In the genomic region with DNA sequence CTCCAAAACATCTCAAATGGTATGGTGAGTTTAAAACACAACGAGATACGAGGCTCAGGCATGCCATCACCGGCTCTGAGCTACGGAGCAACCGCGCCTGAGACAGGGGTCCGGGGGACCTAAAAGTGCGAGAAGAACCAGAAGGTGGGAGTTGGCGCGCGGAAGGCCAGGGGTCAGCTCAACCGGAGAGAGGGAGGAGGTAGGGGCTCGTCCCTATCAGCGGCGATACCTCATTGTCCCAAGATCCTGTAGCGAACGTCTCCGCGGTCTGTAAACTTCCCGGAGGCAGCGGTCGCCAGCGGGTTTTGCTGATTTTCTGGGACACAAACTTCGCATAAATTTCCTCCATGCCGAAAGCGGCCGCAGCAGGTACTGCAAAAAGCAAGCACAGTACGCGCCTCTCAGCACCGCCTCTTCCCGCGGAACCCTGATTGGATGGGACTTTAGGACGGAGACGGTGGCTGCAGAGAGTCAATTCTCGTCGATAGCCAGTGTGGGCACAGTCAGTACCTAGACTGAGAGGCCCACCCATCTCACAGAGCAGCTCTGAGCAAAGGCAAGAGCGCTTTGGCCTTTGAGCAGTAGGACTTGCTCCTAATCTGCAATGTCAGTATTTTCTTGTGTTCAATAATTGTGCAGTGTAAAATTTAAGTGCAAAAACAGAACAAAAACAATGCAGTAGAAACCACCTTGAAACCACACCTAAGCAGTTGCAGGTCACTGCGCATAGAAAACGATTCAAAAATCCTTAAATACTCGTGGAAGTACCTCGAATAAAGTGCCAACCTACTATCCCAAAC, we compare ENCODE assay signal across 8 cellular contexts. TPM values are rescaled to one million over a fixed set of nuclear protein-coding genes. Genes with fewer than 3 reads are reported as not detected.
DNase-seq lines count a peak whose midpoint lies in the region; ATAC-seq and TF ChIP-seq lines count a peak whose summit lies in the region.

NUP43 (minus strand) TSS at position 383 of the 800 bp plus-strand sequence; CDS start at position 349, 34 bp downstream.

- POLR2A ChIA-PET in activated CD4-positive, alpha-beta memory T cell treated with anti-CD3 and anti-CD28 coated beads for 36 hours (lab: Charles Lee): interaction anchor here (0.6 to 1.0 kb wide), 3 partner anchors 9 to 28 kb away, joined by 3 to 5 read pairs (median 4); partner anchors contain the start of gene LATS1

- H3K4me1 ChIP-seq in lung (ENCODE audit: control insufficient read depth in 2 of 2, insufficient read depth in 2 of 2, low read length in 2 of 2): peaks cover 2% of the 10 kb centered on the region in 2 donors

- 4 to 6% methylated on average over 41 of the region's 41 CpGs for WGBS in lung, 2 donors

- TF ChIP-seq CTCF in lung (IDR thresholded peaks at IDR 0.05; ENCODE audit: control extremely low read depth, extremely low read depth): peak; percentile 19

- peak within 1 kb of the TSS; percentile 85 to 89 for H3K27ac ChIP-seq in lung (ENCODE audit: low read depth in 1 of 2, low read length in 1 of 2)

- no peaks in the 10 kb centered on the region for H3K9me3 ChIP-seq in lung (ENCODE audit: control insufficient read depth in 2 of 2, insufficient read depth in 1 of 2, low read length in 1 of 2)

- H3K9me3 Mint-ChIP-seq in activated CD4-positive, alpha-beta memory T cell treated with anti-CD3 and anti-CD28 coated beads for 36 hours: no peaks in the 10 kb centered on the region

- H3K36me3 Mint-ChIP-seq in activated CD4-positive, alpha-beta memory T cell treated with anti-CD3 and anti-CD28 coated beads for 36 hours: peaks cover 10% of the 10 kb centered on the region

- H3K27ac Mint-ChIP-seq in activated CD4-positive, alpha-beta memory T cell treated with anti-CD3 and anti-CD28 coated beads for 36 hours: peak within 1 kb of the TSS; percentile 85

- ATAC-seq in GM19351 (IDR thresholded peaks at IDR 0.05; ENCODE audit: unreplicated experiment): peak; percentile 57
- peak; percentile 46 for ATAC-seq in HG03565 (IDR thresholded peaks at IDR 0.05; ENCODE audit: unreplicated experiment)
- peak; percentile 84 for ATAC-seq in lung (ENCODE audit: insufficient read depth, low FRiP score)

- CTCF ChIA-PET in activated CD4-positive, alpha-beta memory T cell treated with anti-CD3 and anti-CD28 coated beads for 36 hours (lab: Charles Lee): interaction anchor here (0.5 to 1.2 kb wide), 4 partner anchors 11 to 214 kb away, joined by 3 read pairs; no protein-coding TSS in a partner anchor

- H3K4me3 ChIP-seq in lung: peak within 1 kb of the TSS; percentile 95

- H3K4me1 Mint-ChIP-seq in activated CD4-positive, alpha-beta memory T cell treated with anti-CD3 and anti-CD28 coated beads for 36 hours (ENCODE audit: low read depth): peaks cover 28% of the 10 kb centered on the region

- peak; percentile 94 for DNase-seq in CD1c-positive myeloid dendritic cell (ENCODE audit: extremely low spot score)
- DNase-seq in NCI-H748 treated with DMSO at 0.1 percent for 48 hours (lab: John Stamatoyannopoulos, UW): peak; percentile 90
- peak; percentile 97 for DNase-seq in activated CD4-positive, alpha-beta memory T cell treated with anti-CD3 and anti-CD28 coated beads for 36 hours
- peak; percentile 96 for DNase-seq in ecto neural progenitor cell (ENCODE audit: low spot score)
- peak; percentile 94 for DNase-seq in lung (ENCODE audit: low spot score)
- DNase-seq in stimulated activated CD4-positive, alpha-beta T cell treated with anti-CD3 and anti-CD28 coated beads, TNF-alpha, amount 100 ng/mL, for 4 hours (ENCODE audit: low read depth in 3 of 3): peak; percentile 81 to 85 (median 85)

- intact Hi-C loops in activated CD4-positive, alpha-beta memory T cell treated with anti-CD3 and anti-CD28 coated beads for 36 hours (cut with micrococcal nuclease): loop anchor here (1.0 to 10.0 kb wide), 5 partner anchors 28 to 259 kb away; partner anchors contain the start of genes LATS1, LRP11 and ZC3H12D

- no peaks in the 10 kb centered on the region for H3K27me3 ChIP-seq in lung (ENCODE audit: control insufficient read depth, insufficient read depth)

- no peaks in the 10 kb centered on the region for H3K27me3 Mint-ChIP-seq in activated CD4-positive, alpha-beta memory T cell treated with anti-CD3 and anti-CD28 coated beads for 36 hours

- H3K4me3 Mint-ChIP-seq in activated CD4-positive, alpha-beta memory T cell treated with anti-CD3 and anti-CD28 coated beads for 36 hours: peak within 1 kb of the TSS; percentile 98

- peaks cover 10 to 11% of the 10 kb centered on the region in 2 donors for H3K36me3 ChIP-seq in lung (ENCODE audit: control insufficient read depth in 2 of 2, insufficient read depth in 2 of 2, low read length in 2 of 2)

RNA-seq across cellular contexts. Expression of gene NUP43, which starts in this region (rescaled TPM):
- total RNA-seq in activated CD4-positive, alpha-beta memory T cell treated with anti-CD3 and anti-CD28 coated beads for 36 hours: 10 to 100 TPM; 64.3 to 69.8 TPM
- total RNA-seq in lung: 10 to 100 TPM; 28.3 to 30.2 TPM
- polyA plus RNA-seq in lung: 10 to 100 TPM in 1 of 2 donors, 1 to 10 TPM in 1; 6.5 to 11.2 TPM

Comparison
In these comparisons a context has a peak if more than half of its experiments do, and no peak if none do; other contexts are left out.
1. Peak in every context shown above with its lines: DNase-seq, ATAC-seq, H3K4me3 ChIP-seq and H3K27ac ChIP-seq.